In genomic region chr7:14604606-14605005, GRCh38 we compare ENCODE assay signal across 21 cellular contexts.
DNase-seq lines count a peak whose midpoint lies in the region; ATAC-seq, FAIRE-seq and TF ChIP-seq lines count a peak whose summit lies in the region.
"Had no signal": no experiment of that assay in that cellular context is flagged by ENCODE, and none has a peak within 500 bp of the region (broad histone marks: within the 10 kb centered on the region; RNA-seq: fewer than 3 reads in every experiment).

No MANE protein-coding gene starts in this region.

- ATAC-seq in GM19463 (IDR thresholded peaks at IDR 0.05; ENCODE audit: unreplicated experiment) (no peak), GM19395 (IDR thresholded peaks at IDR 0.05; ENCODE audit: unreplicated experiment) (no peak)
- ATAC-seq: left colon; stimulated activated effector memory CD8-positive, alpha-beta T cell treated with anti-CD3 and anti-CD28 coated beads, Interleukin-12 subunit alpha, Interleukin-12 subunit beta, amount 100 ng/mL, for 72 hours had no signal

- H3K4me3 ChIP-seq in epithelial cell of esophagus (ENCODE audit: low read length): no peak overlapping the region
- H3K4me3 ChIP-seq: sigmoid colon had no signal

- TF ChIP-seq CTCF in epithelial cell of esophagus (IDR thresholded peaks at IDR 0.05; ENCODE audit: insufficient read depth, low read depth, low read length, missing control alignments): no peak

- no peak for FAIRE-seq in GM12891 (lab: Jason Lieb, UNC)
- FAIRE-seq: RCC 7860 had no signal

- no peak for TF ChIP-seq POLR2A in GM12891 (IDR thresholded peaks at IDR 0.05; ENCODE audit: low read depth, low read length)

- DNase-seq in GM04503 (ENCODE audit: low read depth) (peak; percentile 44), M059J (ENCODE audit: low read depth) (peak; percentile 71), epithelial cell of esophagus (ENCODE audit: low read depth) (peak; percentile 23), renal cortical epithelial cell (ENCODE audit: low read depth) (peak; percentile 29), GM12891 (ENCODE audit: insufficient read length, low spot score) (no peak)
- DNase-seq: activated CD4-positive, alpha-beta T cell treated with anti-CD3 and anti-CD28 coated beads, Interleukin-2, amount 50 U/mL, for 4 hours; activated effector memory CD4-positive, alpha-beta T cell treated with anti-CD3 and anti-CD28 coated beads, Interleukin-2, amount 50 U/mL, for 16 hours; DMS79; erythroblast; KG1; left colon; midbrain; NCI-H1048; NCI-H2029 treated with DMSO at 0.1 percent for 48 hours; nephron progenitor cell; sigmoid colon; WERI-Rb-1 had no signal

TF ChIP-seq in GM12891, 5 proteins besides CTCF, POLR2A, EP300 and RAD21:
- TF ChIP-seq POU2F2 (IDR thresholded peaks at IDR 0.05; ENCODE audit: low read depth, low read length) (no peak), SPI1 (IDR thresholded peaks at IDR 0.05; ENCODE audit: low read depth, low read length) (no peak), POLR2AphosphoS5 (IDR thresholded peaks at IDR 0.05; ENCODE audit: low read depth, low read length) (no peak), PAX5 (IDR thresholded peaks at IDR 0.05; ENCODE audit: insufficient read depth, low read length, severe bottlenecking) (no peak), TAF1 (IDR thresholded peaks at IDR 0.05; ENCODE audit: low read depth, low read length) (no peak)
